Comparison of ENCODE assay signal across 15 cellular contexts in the genomic region with DNA sequence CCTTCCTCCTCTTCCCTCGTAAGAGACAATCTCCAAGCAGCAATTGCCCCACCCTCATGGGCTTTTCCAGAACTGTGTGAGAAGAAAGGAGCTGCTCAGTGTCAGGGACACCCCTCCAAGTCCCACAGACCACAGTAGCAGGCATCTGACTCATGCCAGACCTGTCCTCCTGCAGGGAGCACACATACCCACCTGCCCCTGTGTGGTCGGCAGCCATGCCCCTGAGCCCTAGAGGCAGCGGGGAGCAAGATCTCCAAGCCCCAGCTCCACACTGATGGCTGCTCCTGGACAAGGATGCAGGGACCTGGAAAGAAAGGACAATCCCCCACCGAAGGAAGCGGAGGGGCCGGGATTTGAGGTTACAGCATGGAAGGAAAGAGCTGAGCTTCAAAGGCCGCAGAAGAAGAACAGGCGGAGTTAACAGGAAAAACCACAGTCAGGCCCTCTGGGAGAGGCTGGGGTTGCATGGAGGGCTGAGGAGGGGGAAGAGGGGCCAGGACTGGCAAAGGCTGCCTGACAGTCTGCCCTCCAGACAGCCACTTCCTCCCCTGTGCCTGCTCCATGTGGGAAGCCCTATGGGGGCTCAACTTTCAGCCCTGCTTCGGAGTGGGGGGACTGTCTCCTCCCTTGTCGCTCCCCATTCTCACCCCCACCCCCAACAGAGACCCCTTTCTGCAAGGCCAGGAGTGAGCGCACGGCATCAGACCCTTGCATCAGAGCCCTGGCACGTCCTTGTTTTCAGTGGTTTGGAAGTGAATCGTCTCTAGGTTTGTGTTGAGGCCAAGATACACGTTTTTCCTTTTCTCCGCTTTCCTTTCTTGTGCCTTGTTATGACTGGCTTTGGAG. TPM values are rescaled to one million over a fixed set of nuclear protein-coding genes. Genes with fewer than 3 reads are reported as not detected.
DNase-seq lines count a peak whose midpoint lies in the region; ATAC-seq and TF ChIP-seq lines count a peak whose summit lies in the region.
"Had no signal": no experiment of that assay in that cellular context is flagged by ENCODE, and none has a peak within 500 bp of the region (broad histone marks: within the 10 kb centered on the region; RNA-seq: fewer than 3 reads in every experiment).

No MANE protein-coding gene starts in this region.

- DNase-seq in DMS53 (lab: John Stamatoyannopoulos, UW) (peak; percentile 24), DMS53 treated with DMSO at 0.1 percent for 48 hours (lab: John Stamatoyannopoulos, UW; ENCODE audit: unreplicated experiment) (no peak), coronary artery (ENCODE audit: low spot score) (no peak), lower lobe of right lung (peak; percentile 17), thoracic aorta (ENCODE audit: low spot score) (peak; percentile 15), GM13976 (ENCODE audit: low spot score) (no peak), COLO668 (lab: John Stamatoyannopoulos, UW; ENCODE audit: unreplicated experiment) (no peak)
- DNase-seq: CD4-positive, alpha-beta T cell; colonic mucosa; Karpas-422; NCI-H1694 treated with DMSO at 0.1 percent for 48 hours had no signal

- intact Hi-C loops in lower lobe of right lung (cut with DNase I), result loop anchor here (10.0 kb wide), 1 partner anchor 175 kb away; no protein-coding TSS in a partner anchor

- H3K36me3 ChIP-seq in lower lobe of right lung, result no peaks in the 10 kb centered on the region
- no peaks in the 10 kb centered on the region for H3K36me3 ChIP-seq in thoracic aorta
- H3K36me3 ChIP-seq: colonic mucosa had no signal

- H3K27ac ChIP-seq in coronary artery, result peak overlapping the region; percentile 80 to 96
- peak overlapping the region; percentile 31 for H3K27ac ChIP-seq in lower lobe of right lung
- peak overlapping the region; percentile 89 to 90 for H3K27ac ChIP-seq in thoracic aorta
- H3K27ac ChIP-seq: 22Rv1, colonic mucosa had no signal

- ATAC-seq in lower lobe of right lung, result no peak
- peak; percentile 44 for ATAC-seq in thoracic aorta (ENCODE audit: insufficient number of reproducible peaks, low FRiP score, low read depth)
- ATAC-seq in GM18868 (IDR thresholded peaks at IDR 0.05; ENCODE audit: unreplicated experiment), result no peak
- ATAC-seq: GM12878 had no signal

- H3K27me3 ChIP-seq in lower lobe of right lung (ENCODE audit: low read depth), result no peaks in the 10 kb centered on the region
- H3K27me3 ChIP-seq in thoracic aorta (replicated peaks; ENCODE audit: insufficient read depth), result no peaks in the 10 kb centered on the region
- H3K27me3 ChIP-seq: colonic mucosa, testis had no signal

- TF ChIP-seq CTCF in coronary artery (IDR thresholded peaks at IDR 0.05) (no peak), lower lobe of right lung (IDR thresholded peaks at IDR 0.05) (no peak), thoracic aorta (IDR thresholded peaks at IDR 0.05) (no peak), GM13976 (IDR thresholded peaks at IDR 0.05; ENCODE audit: borderline replicate concordance, control extremely low read depth, extremely low read depth, insufficient read depth, missing control alignments) (no peak)

- H3K4me3 ChIP-seq in coronary artery, result peak overlapping the region; percentile 28
- no peak overlapping the region for H3K4me3 ChIP-seq in lower lobe of right lung
- H3K4me3 ChIP-seq in thoracic aorta, result peak overlapping the region; percentile 27
- H3K4me3 ChIP-seq: colonic mucosa, GM12878, testis had no signal

- in situ Hi-C loops in GM13976 (cut with MboI; ENCODE audit: low sequenced_read_pairs, unreplicated experiment), result loop anchor here (5.0 to 25.0 kb wide), 2 partner anchors 177 to 782 kb away; a partner anchor contains a TSS

- no peaks in the 10 kb centered on the region for H3K4me1 ChIP-seq in lower lobe of right lung
- H3K4me1 ChIP-seq in thoracic aorta (ENCODE audit: control insufficient read depth in 1 of 2, low read depth in 2 of 2), result peaks cover 48 to 86% of the 10 kb centered on the region in 2 donors
- H3K4me1 ChIP-seq: colonic mucosa had no signal

- no peaks in the 10 kb centered on the region for H3K9me3 ChIP-seq in lower lobe of right lung
- H3K9me3 ChIP-seq in thoracic aorta, result no peaks in the 10 kb centered on the region
- H3K9me3 ChIP-seq: colonic mucosa, testis had no signal

RNA-seq across cellular contexts. Expression of a gene that starts 46.8 kb away (rescaled TPM):
- total RNA-seq in lower lobe of right lung (27.6 TPM), thoracic aorta (10 to 100 TPM; 15.8 to 16.0 TPM)

Comparison
In these comparisons a context has a peak if more than half of its experiments do, and no peak if none do; other contexts are left out.
1. DNase-seq: peak in DMS53 (single experiment), lower lobe of right lung (single experiment) and thoracic aorta (single experiment); none in DMS53 treated with DMSO at 0.1 percent for 48 hours (single experiment), coronary artery (single experiment), GM13976 (single experiment) and COLO668 (single experiment).
2. H3K27ac ChIP-seq: peak in every context shown above with its lines; median percentile 90 in thoracic aorta; 88 in coronary artery; 31 in lower lobe of right lung.